ENCODE assay signal across 1 cellular context in genomic region chr10:120945801-120946302, GRCh38.
TF ChIP-seq lines count a peak whose summit lies in the region.

No MANE protein-coding gene starts in this region.

TF ChIP-seq in HEK293, 187 proteins besides CTCF, POLR2A, EP300 and RAD21 (continued from another document):
- TF ChIP-seq ZNF274 (IDR thresholded peaks at IDR 0.05; ENCODE audit: low read length) = no peak
- no peak for TF ChIP-seq ZNF274 (tag by site-specific recombination; IDR thresholded peaks at IDR 0.05; ENCODE audit: borderline replicate concordance)
- TF ChIP-seq ZNF473 (tag by site-specific recombination; IDR thresholded peaks at IDR 0.05) = no peak
- TF ChIP-seq ZBTB8A (tag by site-specific recombination; IDR thresholded peaks at IDR 0.05) = no peak
- no peak for TF ChIP-seq ZNF404 (tag by site-specific recombination; IDR thresholded peaks at IDR 0.05)
- no peak for TF ChIP-seq ZNF776 (tag by site-specific recombination; IDR thresholded peaks at IDR 0.05; ENCODE audit: borderline replicate concordance)
- no peak for TF ChIP-seq ZNF747 (tag by site-specific recombination; IDR thresholded peaks at IDR 0.05)
- peak; percentile 65 for TF ChIP-seq ZBTB48 (tag by site-specific recombination; IDR thresholded peaks at IDR 0.05)
- no peak for TF ChIP-seq ZNF513 (tag by site-specific recombination; IDR thresholded peaks at IDR 0.05)
- TF ChIP-seq KLF7 (tag by site-specific recombination; IDR thresholded peaks at IDR 0.05; ENCODE audit: borderline replicate concordance) = no peak
- no peak for TF ChIP-seq ZNF501 (tag by site-specific recombination; IDR thresholded peaks at IDR 0.05)
- no peak for TF ChIP-seq ZFP3 (tag by site-specific recombination; IDR thresholded peaks at IDR 0.05; ENCODE audit: low read depth)
- no peak for TF ChIP-seq ZNF16 (tag by site-specific recombination; IDR thresholded peaks at IDR 0.05; ENCODE audit: low read depth)
- TF ChIP-seq ZNF148 (tag by site-specific recombination; IDR thresholded peaks at IDR 0.05; ENCODE audit: borderline replicate concordance) = no peak
- no peak for TF ChIP-seq ZNF777 (tag by site-specific recombination; IDR thresholded peaks at IDR 0.05; ENCODE audit: borderline replicate concordance)
- no peak for TF ChIP-seq ZNF157 (tag by site-specific recombination; IDR thresholded peaks at IDR 0.05)
- 0 out of 2 replicates have a peak, but pooled peaks have one; percentile 55 for TF ChIP-seq ZNF692 (tag by site-specific recombination; IDR thresholded peaks at IDR 0.05)
- no peak for TF ChIP-seq FEZF1 (tag by site-specific recombination; IDR thresholded peaks at IDR 0.05)
- TF ChIP-seq ZNF138 (tag by site-specific recombination; IDR thresholded peaks at IDR 0.05; ENCODE audit: borderline replicate concordance) = no peak
- no peak for TF ChIP-seq ZNF19 (tag by site-specific recombination; IDR thresholded peaks at IDR 0.05; ENCODE audit: low read depth)
- TF ChIP-seq SALL2 (tag by site-specific recombination; IDR thresholded peaks at IDR 0.05; ENCODE audit: borderline replicate concordance) = no peak
- no peak for TF ChIP-seq ZNF561 (tag by site-specific recombination; IDR thresholded peaks at IDR 0.05; ENCODE audit: borderline replicate concordance)
- TF ChIP-seq GLI2 (tag by site-specific recombination; IDR thresholded peaks at IDR 0.05; ENCODE audit: borderline replicate concordance, low read depth) = no peak
- TF ChIP-seq ZNF530 (tag by site-specific recombination; IDR thresholded peaks at IDR 0.05; ENCODE audit: low read depth) = no peak
- no peak for TF ChIP-seq ZNF155 (tag by site-specific recombination; IDR thresholded peaks at IDR 0.05)
- TF ChIP-seq ZBTB21 (tag by site-specific recombination; IDR thresholded peaks at IDR 0.05) = no peak
- no peak for TF ChIP-seq KLF10 (tag by site-specific recombination; IDR thresholded peaks at IDR 0.05)
- no peak for TF ChIP-seq ZNF133 (tag by site-specific recombination; IDR thresholded peaks at IDR 0.05)
- TF ChIP-seq ZNF621 (tag by site-specific recombination; IDR thresholded peaks at IDR 0.05) = no peak
- TF ChIP-seq ZNF335 (tag by site-specific recombination; conservative IDR thresholded peaks at IDR 0.05) = no peak
- TF ChIP-seq ZNF146 (tag by site-specific recombination; IDR thresholded peaks at IDR 0.05) = no peak
- TF ChIP-seq ZNF214 (tag by site-specific recombination; IDR thresholded peaks at IDR 0.05; ENCODE audit: borderline replicate concordance) = no peak
- 0 out of 2 replicates have a peak, but pooled peaks have one; percentile 48 for TF ChIP-seq KLF16 (tag by site-specific recombination; IDR thresholded peaks at IDR 0.05)
TF ChIP-seq in HEK293: peak in this region for 5.
